Comparison of ENCODE assay signal across 8 cellular contexts in genomic region chr11:61797263-61797944, GRCh38.
DNase-seq lines count a peak whose midpoint lies in the region; ATAC-seq and TF ChIP-seq lines count a peak whose summit lies in the region.

No MANE protein-coding gene starts in this region.

- no peaks in the 10 kb centered on the region for H3K9me3 ChIP-seq in endocrine pancreas (ENCODE audit: control insufficient read depth, low read length)

- peak; percentile 84 for DNase-seq in AG10803 (ENCODE audit: low read depth)
- peak; percentile 76 for DNase-seq in HCEC 1CT
- DNase-seq in NCI-H69 (lab: John Stamatoyannopoulos, UW), result peak; percentile 83
- peak; percentile 66 to 68 for DNase-seq in activated CD4-positive, alpha-beta T cell treated with anti-CD3 and anti-CD28 coated beads, Interleukin-2, amount 50 U/mL, for 4 hours
- peak; percentile 89 for DNase-seq in midbrain (lab: John Stamatoyannopoulos, UW)
- DNase-seq in stimulated activated naive CD8-positive, alpha-beta T cell treated with anti-CD3 and anti-CD28 coated beads, Interleukin-15, Interleukin-2, amounts not matched to agents 100 U/mL and 50 U/mL, for 24 hours, result peak; percentile 60

- TF ChIP-seq CTCF in AG10803 (conservative IDR thresholded peaks at IDR 0.05; ENCODE audit: low read length), result peak; percentile 94

- H3K36me3 ChIP-seq in endocrine pancreas (ENCODE audit: control insufficient read depth, insufficient read depth, low read length), result no peaks in the 10 kb centered on the region

- H3K4me3 ChIP-seq in AG10803 (ENCODE audit: low read length) (no peak overlapping the region), endocrine pancreas (ENCODE audit: control insufficient read depth, insufficient read depth, low read length) (peak overlapping the region; percentile 24)

- H3K4me1 ChIP-seq in endocrine pancreas (ENCODE audit: control insufficient read depth, insufficient read depth, low read length), result no peaks in the 10 kb centered on the region

- no peak for ATAC-seq in stimulated activated naive CD8-positive, alpha-beta T cell treated with anti-CD3 and anti-CD28 coated beads, Interleukin-15, Interleukin-2, amounts not matched to agents 100 U/mL and 50 U/mL, for 24 hours
- ATAC-seq in HG02852 (IDR thresholded peaks at IDR 0.05; ENCODE audit: unreplicated experiment), result no peak

- no peak overlapping the region for H3K9ac ChIP-seq in endocrine pancreas (ENCODE audit: control insufficient read depth, insufficient read depth, low read length)

- no peaks in the 10 kb centered on the region for H3K27me3 ChIP-seq in endocrine pancreas (ENCODE audit: control insufficient read depth, insufficient read depth, low read length)
